16 cellular contexts compared by ENCODE assay signal in the genomic region with DNA sequence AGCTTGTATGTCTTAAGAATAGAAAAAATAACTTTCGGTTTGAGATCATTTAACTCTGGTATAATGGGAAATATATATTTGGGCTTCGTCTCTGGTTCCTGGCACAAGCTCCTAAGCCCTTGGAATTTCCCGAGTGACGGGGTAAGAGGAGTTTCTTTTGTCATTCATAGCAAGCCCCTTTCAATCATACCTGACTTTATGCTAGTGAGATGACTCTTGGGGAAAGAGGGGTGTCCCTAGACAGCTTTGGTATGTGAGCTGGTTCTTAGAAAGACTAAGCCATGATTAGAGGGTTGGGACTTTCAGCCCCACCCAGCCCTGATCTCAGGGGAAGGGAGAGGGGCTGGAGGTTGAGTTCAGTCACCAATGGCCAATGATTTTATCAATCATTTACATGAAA. TPM values are rescaled to one million over a fixed set of nuclear protein-coding genes. Genes with fewer than 3 reads are reported as not detected.
"Had no signal": no experiment of that assay in that cellular context is flagged by ENCODE, and none has a peak within 500 bp of the region (broad histone marks: within the 10 kb centered on the region; RNA-seq: fewer than 3 reads in every experiment).

No MANE protein-coding gene starts in this region.

- H3K36me3 Mint-ChIP-seq: immature natural killer cell had no signal

- DNase-seq: activated CD4-positive, alpha-beta memory T cell treated with anti-CD3 and anti-CD28 coated beads, Interleukin-2, amount 10 ng/mL, durations not matched to agents 7 days and 5 days; activated CD4-positive, alpha-beta T cell treated with anti-CD3 and anti-CD28 coated beads for 4 hours; activated effector memory CD4-positive, alpha-beta T cell treated with Interleukin-2 at 50 U/mL for 16 hours; activated naive CD4-positive, alpha-beta T cell treated with anti-CD3 and anti-CD28 coated beads, Interleukin-2, amount 50 U/mL, for 16 hours; activated T-cell treated with anti-CD3 and anti-CD28 coated beads, Interleukin-2, amount 50 U/mL, for 4 hours; dorsolateral prefrontal cortex; erythroblast; gastrocnemius medialis; heart left ventricle; immature natural killer cell; mesendoderm; right lobe of liver; stomach; testis had no signal

- H3K4me3 Mint-ChIP-seq: activated CD4-positive, alpha-beta memory T cell treated with anti-CD3 and anti-CD28 coated beads, Interleukin-2, amount 10 ng/mL, durations not matched to agents 7 days and 5 days; activated T-cell treated with anti-CD3 and anti-CD28 coated beads, Interleukin-2, amount 50 U/mL, for 4 hours; immature natural killer cell; WTC11 had no signal

- H3K9me3 Mint-ChIP-seq: activated CD4-positive, alpha-beta memory T cell treated with anti-CD3 and anti-CD28 coated beads, Interleukin-2, amount 10 ng/mL, durations not matched to agents 7 days and 5 days; activated T-cell treated with anti-CD3 and anti-CD28 coated beads, Interleukin-2, amount 50 U/mL, for 4 hours; immature natural killer cell; WTC11 had no signal

- H3K27me3 ChIP-seq: dorsolateral prefrontal cortex, gastrocnemius medialis, heart left ventricle, right lobe of liver, stomach, testis had no signal

- H3K4me3 ChIP-seq: dorsolateral prefrontal cortex, gastrocnemius medialis, heart left ventricle, right lobe of liver, smooth muscle cell, stomach, testis had no signal

- H3K9me3 ChIP-seq: gastrocnemius medialis, heart left ventricle, right lobe of liver, stomach, testis had no signal

- H3K27me3 Mint-ChIP-seq: activated CD4-positive, alpha-beta memory T cell treated with anti-CD3 and anti-CD28 coated beads, Interleukin-2, amount 10 ng/mL, durations not matched to agents 7 days and 5 days had no signal

- ATAC-seq: activated T-cell treated with anti-CD3 and anti-CD28 coated beads, Interleukin-2, amount 50 U/mL, for 4 hours; gastrocnemius medialis; heart left ventricle; right lobe of liver; WTC11 had no signal

- H3K4me1 Mint-ChIP-seq: activated CD4-positive, alpha-beta memory T cell treated with anti-CD3 and anti-CD28 coated beads, Interleukin-2, amount 10 ng/mL, durations not matched to agents 7 days and 5 days; immature natural killer cell had no signal

- H3K27ac ChIP-seq: dorsolateral prefrontal cortex, gastrocnemius medialis, heart left ventricle, right lobe of liver, stomach, testis had no signal

- H3K27ac Mint-ChIP-seq: activated CD4-positive, alpha-beta memory T cell treated with anti-CD3 and anti-CD28 coated beads, Interleukin-2, amount 10 ng/mL, durations not matched to agents 7 days and 5 days; immature natural killer cell; WTC11 had no signal

RNA-seq across cellular contexts. Expression of a gene that starts 13.9 kb away (rescaled TPM):
- total RNA-seq: activated CD4-positive, alpha-beta memory T cell treated with anti-CD3 and anti-CD28 coated beads, Interleukin-2, amount 10 ng/mL, durations not matched to agents 7 days and 5 days had no signal

RNA-seq across cellular contexts. Expression of a gene that starts 24.7 kb away (rescaled TPM):
- total RNA-seq: activated CD4-positive, alpha-beta memory T cell treated with anti-CD3 and anti-CD28 coated beads, Interleukin-2, amount 10 ng/mL, durations not matched to agents 7 days and 5 days had no signal
